In genomic region chr7:3896366-3896765, GRCh38 we compare ENCODE assay signal across 21 cellular contexts.
"Had no signal": no experiment of that assay in that cellular context is flagged by ENCODE, and none has a peak within 500 bp of the region (broad histone marks: within the 10 kb centered on the region; RNA-seq: fewer than 3 reads in every experiment).

No MANE protein-coding gene starts in this region.

- H3K4me2 ChIP-seq: hepatocyte, neural progenitor cell had no signal

- H3K27ac Mint-ChIP-seq: activated CD4-positive, alpha-beta memory T cell treated with anti-CD3 and anti-CD28 coated beads, Interleukin-2, amount 10 ng/mL, durations not matched to agents 7 days and 5 days; activated CD4-positive, alpha-beta T cell treated with anti-CD3 and anti-CD28 coated beads, Interleukin-2, amount 10 ng/mL, durations not matched to agents 24 days and 14 days; activated CD8-positive, alpha-beta memory T cell treated with anti-CD3 and anti-CD28 coated beads, Interleukin-2, amount 10 ng/mL, durations not matched to agents 7 days and 5 days; activated naive CD8-positive, alpha-beta T cell treated with anti-CD3 and anti-CD28 coated beads, Interleukin-2, amount 50 U/mL, for 24 hours; progenitor cell of endocrine pancreas; stimulated activated effector memory CD8-positive, alpha-beta T cell treated with anti-CD3 and anti-CD28 coated beads, Interleukin-12 subunit alpha, Interleukin-12 subunit beta, amount 100 ng/mL, for 72 hours had no signal

- H3K27ac ChIP-seq: foreskin keratinocyte, hepatocyte, neural progenitor cell, SJSA1 had no signal

- H2AFZ ChIP-seq: hepatocyte, neural progenitor cell had no signal

- H3K36me3 ChIP-seq: neural progenitor cell, SJSA1 had no signal

- H3K9me3 Mint-ChIP-seq: activated CD4-positive, alpha-beta memory T cell treated with anti-CD3 and anti-CD28 coated beads, Interleukin-2, amount 10 ng/mL, durations not matched to agents 7 days and 5 days; activated CD4-positive, alpha-beta T cell treated with anti-CD3 and anti-CD28 coated beads, Interleukin-2, amount 10 ng/mL, durations not matched to agents 24 days and 14 days; activated naive CD8-positive, alpha-beta T cell treated with anti-CD3 and anti-CD28 coated beads, Interleukin-2, amount 50 U/mL, for 24 hours; immature natural killer cell; stimulated activated effector memory CD8-positive, alpha-beta T cell treated with anti-CD3 and anti-CD28 coated beads, Interleukin-12 subunit alpha, Interleukin-12 subunit beta, amount 100 ng/mL, for 72 hours had no signal

- H3K4me3 ChIP-seq: hepatocyte, neural progenitor cell, SJSA1 had no signal

- H3K4me1 Mint-ChIP-seq: activated CD4-positive, alpha-beta memory T cell treated with anti-CD3 and anti-CD28 coated beads, Interleukin-2, amount 10 ng/mL, durations not matched to agents 7 days and 5 days; activated CD4-positive, alpha-beta T cell treated with anti-CD3 and anti-CD28 coated beads, Interleukin-2, amount 10 ng/mL, durations not matched to agents 24 days and 14 days; activated CD8-positive, alpha-beta memory T cell treated with anti-CD3 and anti-CD28 coated beads, Interleukin-2, amount 10 ng/mL, durations not matched to agents 7 days and 5 days; activated naive CD8-positive, alpha-beta T cell treated with anti-CD3 and anti-CD28 coated beads, Interleukin-2, amount 50 U/mL, for 24 hours; immature natural killer cell; stimulated activated effector memory CD8-positive, alpha-beta T cell treated with anti-CD3 and anti-CD28 coated beads, Interleukin-12 subunit alpha, Interleukin-12 subunit beta, amount 100 ng/mL, for 72 hours had no signal

- H3K9ac ChIP-seq: neural progenitor cell had no signal

- H3K4me3 Mint-ChIP-seq: activated CD4-positive, alpha-beta memory T cell treated with anti-CD3 and anti-CD28 coated beads, Interleukin-2, amount 10 ng/mL, durations not matched to agents 7 days and 5 days; activated CD4-positive, alpha-beta T cell treated with anti-CD3 and anti-CD28 coated beads, Interleukin-2, amount 10 ng/mL, durations not matched to agents 24 days and 14 days; activated CD8-positive, alpha-beta memory T cell treated with anti-CD3 and anti-CD28 coated beads, Interleukin-2, amount 10 ng/mL, durations not matched to agents 7 days and 5 days; activated naive CD8-positive, alpha-beta T cell treated with anti-CD3 and anti-CD28 coated beads, Interleukin-2, amount 50 U/mL, for 24 hours; immature natural killer cell; neural progenitor cell; stimulated activated effector memory CD8-positive, alpha-beta T cell treated with anti-CD3 and anti-CD28 coated beads, Interleukin-12 subunit alpha, Interleukin-12 subunit beta, amount 100 ng/mL, for 72 hours had no signal

- H3K9me3 ChIP-seq: SJSA1 had no signal

- H3K27me3 ChIP-seq: foreskin keratinocyte, hepatocyte, neural progenitor cell, SJSA1 had no signal

- DNase-seq: activated CD4-positive, alpha-beta memory T cell treated with anti-CD3 and anti-CD28 coated beads, Interleukin-2, amount 10 ng/mL, durations not matched to agents 7 days and 5 days; activated CD4-positive, alpha-beta T cell treated with anti-CD3 and anti-CD28 coated beads, Interleukin-2, amount 10 ng/mL, durations not matched to agents 24 days and 14 days; activated CD8-positive, alpha-beta memory T cell treated with anti-CD3 and anti-CD28 coated beads, Interleukin-2, amount 10 ng/mL, durations not matched to agents 7 days and 5 days; activated effector memory CD4-positive, alpha-beta T cell treated with anti-CD3 and anti-CD28 coated beads, Interleukin-2, amount 50 U/mL, for 16 hours; activated naive CD4-positive, alpha-beta T cell treated with anti-CD3 and anti-CD28 coated beads, Interleukin-2, amount 50 U/mL, for 16 hours; activated naive CD8-positive, alpha-beta T cell treated with anti-CD3 and anti-CD28 coated beads, Interleukin-2, amount 50 U/mL, for 24 hours; activated T-cell treated with anti-CD3 and anti-CD28 coated beads for 4 hours; caudate nucleus; dermis blood vessel endothelial cell; effector CD8-positive, alpha-beta T cell; erythroblast; foreskin keratinocyte; immature natural killer cell; kidney glomerular epithelial cell; stimulated activated CD4-positive, alpha-beta T cell treated with anti-CD3 and anti-CD28 coated beads, Interleukin-2, amount 100 ng/mL, for 24 hours; T-helper 2 cell had no signal

- H3K4me1 ChIP-seq: SJSA1 had no signal

- H3K27me3 Mint-ChIP-seq: progenitor cell of endocrine pancreas had no signal

- H3K36me3 Mint-ChIP-seq: activated CD8-positive, alpha-beta memory T cell treated with anti-CD3 and anti-CD28 coated beads, Interleukin-2, amount 10 ng/mL, durations not matched to agents 7 days and 5 days; immature natural killer cell; stimulated activated effector memory CD8-positive, alpha-beta T cell treated with anti-CD3 and anti-CD28 coated beads, Interleukin-12 subunit alpha, Interleukin-12 subunit beta, amount 100 ng/mL, for 72 hours had no signal
